ENCODE assay signal across 10 cellular contexts in the genomic region with DNA sequence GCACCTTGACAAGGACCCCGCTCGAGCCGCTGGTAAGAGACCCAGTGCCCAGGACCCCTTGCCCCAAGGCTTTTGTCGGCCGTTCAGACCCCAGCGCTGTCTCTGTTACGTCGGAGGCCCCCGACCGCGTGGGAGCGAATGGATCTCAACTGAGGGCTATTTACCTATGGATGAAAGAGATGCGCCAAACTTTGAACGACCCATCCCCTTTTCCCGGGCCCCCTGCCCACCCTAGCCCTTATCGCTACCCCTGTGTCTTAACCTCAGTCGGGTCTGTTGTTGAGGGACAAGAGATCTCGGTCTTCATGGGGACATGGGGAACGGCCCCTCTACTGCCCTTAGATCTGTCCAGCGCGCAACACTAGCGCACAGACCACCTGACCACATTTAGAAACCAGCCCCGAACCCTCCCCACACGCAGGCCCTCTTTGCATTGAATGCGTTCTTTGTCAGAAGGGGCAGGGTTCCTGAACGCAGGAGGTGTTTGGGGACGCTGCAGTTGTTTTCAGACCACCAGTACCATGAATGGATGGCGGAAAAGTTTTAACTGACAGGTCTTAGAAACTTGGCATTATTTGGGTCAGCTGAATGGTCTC. TPM values are rescaled to one million over a fixed set of nuclear protein-coding genes. Genes with fewer than 3 reads are reported as not detected.
A peak's percentile ranks its signal among the peaks of the same experiment; 100 is the strongest.
DNase-seq lines count a peak whose midpoint lies in the region; ATAC-seq and TF ChIP-seq lines count a peak whose summit lies in the region.
"Had no signal": no experiment of that assay in that cellular context is flagged by ENCODE, and none has a peak within 500 bp of the region (broad histone marks: within the 10 kb centered on the region; RNA-seq: fewer than 3 reads in every experiment).

No MANE protein-coding gene starts in this region.

- H2AFZ ChIP-seq in fibroblast of lung (ENCODE audit: low read length) = peak overlapping the region; percentile 85

- TF ChIP-seq CTCF in Peyer's patch (IDR thresholded peaks at IDR 0.05) (no peak), fibroblast of lung (conservative IDR thresholded peaks at IDR 0.05 in 1 of 2, IDR thresholded peaks at IDR 0.05 in 1 of 2; ENCODE audit: low read depth in 1 of 2, low read length in 2 of 2) (no peak), progenitor cell of endocrine pancreas (IDR thresholded peaks at IDR 0.05; ENCODE audit: unreplicated experiment) (no peak)

- H3K79me2 ChIP-seq in fibroblast of lung (ENCODE audit: control insufficient read depth, insufficient read depth, low read length) = no peaks in the 10 kb centered on the region

- no peaks in the 10 kb centered on the region for H4K20me1 ChIP-seq in fibroblast of lung (ENCODE audit: control insufficient read depth, extremely low read depth, insufficient read depth, low read length)

- no peaks in the 10 kb centered on the region for H3K27me3 ChIP-seq in Peyer's patch
- no peaks in the 10 kb centered on the region for H3K27me3 ChIP-seq in fibroblast of lung (ENCODE audit: control insufficient read depth, insufficient read depth, low read length)

- no peak for TF ChIP-seq POLR2A in Peyer's patch (IDR thresholded peaks at IDR 0.05)

- H3K9me3 ChIP-seq in ES-I3 (ENCODE audit: control insufficient read depth, insufficient read depth, low read length) = no peaks in the 10 kb centered on the region
- H3K9me3 ChIP-seq in Peyer's patch = no peaks in the 10 kb centered on the region
- H3K9me3 ChIP-seq in fibroblast of lung (ENCODE audit: control insufficient read depth, insufficient read depth, low read depth, low read length) = no peaks in the 10 kb centered on the region

- peak overlapping the region; percentile 56; the same call in 1 of the 2 replicates for H3K9ac ChIP-seq in ES-I3 (ENCODE audit: low read depth, low read length)
- H3K9ac ChIP-seq in fibroblast of lung (ENCODE audit: insufficient read depth, low read length) = peak overlapping the region; percentile 65
- H3K9ac ChIP-seq: KMS-11 had no signal

- H3K27me3 Mint-ChIP-seq in progenitor cell of endocrine pancreas = peaks cover 24% of the 10 kb centered on the region

- ATAC-seq in GM19324 (IDR thresholded peaks at IDR 0.05; ENCODE audit: low FRiP score, unreplicated experiment) = no peak

- peak overlapping the region; percentile 73 for H3K4me2 ChIP-seq in fibroblast of lung (ENCODE audit: extremely low read depth, insufficient read depth, low read length)
- H3K4me2 ChIP-seq: KMS-11 had no signal

- peaks cover 15% of the 10 kb centered on the region for H3K36me3 Mint-ChIP-seq in progenitor cell of endocrine pancreas (ENCODE audit: insufficient read depth)

- H3K36me3 ChIP-seq in ES-I3 (ENCODE audit: insufficient read depth, low read length) (peaks cover 3% of the 10 kb centered on the region), Peyer's patch (peaks cover 0 to 12% (median 0%) of the 10 kb centered on the region in 3 donors), fibroblast of lung (ENCODE audit: control insufficient read depth, insufficient read depth, low read length) (no peaks in the 10 kb centered on the region)

- peaks cover 10% of the 10 kb centered on the region for H3K4me1 Mint-ChIP-seq in progenitor cell of endocrine pancreas (ENCODE audit: low read depth)

- H3K9me3 Mint-ChIP-seq in progenitor cell of endocrine pancreas (ENCODE audit: low read depth) = no peaks in the 10 kb centered on the region

- DNase-seq in Peyer's patch = no peak
- peak; percentile 13 to 21 for DNase-seq in fibroblast of lung (ENCODE audit: low read depth in 2 of 2)
- no peak for DNase-seq in progenitor cell of endocrine pancreas (ENCODE audit: low spot score, unreplicated experiment)
- DNase-seq in NCI-H2107 treated with DMSO at 0.1 percent for 48 hours (lab: John Stamatoyannopoulos, UW; ENCODE audit: unreplicated experiment) = no peak
- DNase-seq in cortex of kidney (lab: John Stamatoyannopoulos, UW) = no peak
- DNase-seq in central memory CD4-positive, alpha-beta T cell = no peak

- peak overlapping the region; percentile 90 for H3K27ac Mint-ChIP-seq in progenitor cell of endocrine pancreas

- H3K4me1 ChIP-seq in ES-I3 (ENCODE audit: insufficient read depth, low read length) = no peaks in the 10 kb centered on the region
- peaks cover 0 to 8% (median 0%) of the 10 kb centered on the region in 4 donors for H3K4me1 ChIP-seq in Peyer's patch
- peaks cover 2% of the 10 kb centered on the region for H3K4me1 ChIP-seq in fibroblast of lung (ENCODE audit: control insufficient read depth, extremely low read depth, insufficient read depth, low read length)

- H3K27ac ChIP-seq in Peyer's patch (no peak overlapping the region), fibroblast of lung (ENCODE audit: insufficient read depth, low read length) (peak overlapping the region; percentile 57)
- H3K27ac ChIP-seq: KMS-11 had no signal

- H3K4me3 Mint-ChIP-seq in progenitor cell of endocrine pancreas (ENCODE audit: low read depth) = peak overlapping the region; percentile 77

- peak overlapping the region; percentile 35 to 61 (median 46) for H3K4me3 ChIP-seq in Peyer's patch
- peak overlapping the region; percentile 70 to 83 (median 77) for H3K4me3 ChIP-seq in fibroblast of lung (replicated peaks in 1 of 4; ENCODE audit: control extremely low read depth in 1 of 4, insufficient read depth in 1 of 4, low read depth in 3 of 4, low read length in 4 of 4)

RNA-seq across cellular contexts. Expression of gene ARL9, which starts 0.6 kb away (rescaled TPM):
- total RNA-seq in Peyer's patch (not detected), fibroblast of lung (0.26 and 0.83 TPM in 2 replicates), progenitor cell of endocrine pancreas (0.19 and 0.38 TPM in 2 replicates)
- 0.62 and 1.1 TPM in 2 replicates for polyA plus RNA-seq in fibroblast of lung
- polyA plus RNA-seq in fibroblast of lung (2012) = 0.57 and 1.3 TPM in 2 replicates
- polyA minus RNA-seq in fibroblast of lung (ENCODE audit: low replicate concordance) = 2.2 TPM in 1 of 2 replicates, not detected in the other
- total RNA-seq: lung had no signal

RNA-seq across cellular contexts. Expression of gene SRP72, which starts 38.8 kb away (rescaled TPM):
- total RNA-seq in Peyer's patch (100 to 1,000 TPM in 1 of 4 donors, 10 to 100 TPM in 3; 28.9 to 191 (median 38.4) TPM), fibroblast of lung (72.3 and 76.0 TPM in 2 replicates), progenitor cell of endocrine pancreas (119 and 120 TPM in 2 replicates)
- 181 and 197 TPM in 2 replicates for polyA plus RNA-seq in fibroblast of lung
- polyA plus RNA-seq in fibroblast of lung (2012) = 97.3 and 101 TPM in 2 replicates
- 12.8 and 14.5 TPM in 2 replicates for polyA minus RNA-seq in fibroblast of lung (ENCODE audit: low replicate concordance)

Comparison
In these comparisons a context has a peak if more than half of its experiments do, and no peak if none do; other contexts are left out.
1. DNase-seq: peak in fibroblast of lung (2 of 2); none in Peyer's patch (0 of 3), progenitor cell of endocrine pancreas (single experiment), NCI-H2107 treated with DMSO at 0.1 percent for 48 hours (single experiment), cortex of kidney (single experiment) and central memory CD4-positive, alpha-beta T cell (single experiment).